ENCODE assay signal across 17 cellular contexts in genomic region chr12:18382486-18382885, GRCh38.
DNase-seq lines count a peak whose midpoint lies in the region; ATAC-seq and TF ChIP-seq lines count a peak whose summit lies in the region.
"Had no signal": no experiment of that assay in that cellular context is flagged by ENCODE, and none has a peak within 500 bp of the region (broad histone marks: within the 10 kb centered on the region; RNA-seq: fewer than 3 reads in every experiment).

No MANE protein-coding gene starts in this region.

- H3K27ac ChIP-seq in GM23338 (ENCODE audit: low read depth) (0 out of 2 replicates have a peak overlapping the region, but pooled peaks have one; percentile 32), smooth muscle cell (ENCODE audit: low read depth) (peak overlapping the region; percentile 66), tibial artery (no peak overlapping the region)

- no peak overlapping the region for H3K9ac ChIP-seq in smooth muscle cell (ENCODE audit: low read depth)

- H3K4me1 Mint-ChIP-seq in GM23338, result peaks cover 14% of the 10 kb centered on the region

- H3K4me3 Mint-ChIP-seq in GM23338, result no peak overlapping the region
- H3K4me3 Mint-ChIP-seq: activated T-cell treated with anti-CD3 and anti-CD28 coated beads, Interleukin-2, amount 50 U/mL, for 4 hours; nephron progenitor cell had no signal

- H2AFZ ChIP-seq in GM23338 (no peak overlapping the region), smooth muscle cell (ENCODE audit: low read depth) (peak overlapping the region; percentile 21)

- DNase-seq in GM23338 (ENCODE audit: low spot score) (no peak), foreskin fibroblast (peak; percentile 46 to 66), smooth muscle cell (lab: John Stamatoyannopoulos, UW; ENCODE audit: unreplicated experiment) (no peak), NCI-H510A (lab: John Stamatoyannopoulos, UW) (no peak), tibial artery (no peak)
- DNase-seq: activated CD4-positive, alpha-beta T cell treated with anti-CD3 and anti-CD28 coated beads for 4 hours; activated T-cell treated with anti-CD3 and anti-CD28 coated beads, Interleukin-2, amount 50 U/mL, for 4 hours; effector CD4-positive, alpha-beta T cell; head of caudate nucleus; NCI-H1092 treated with DMSO at 0.1 percent for 48 hours; NCI-H345; nephron progenitor cell; sigmoid colon; stimulated activated naive CD8-positive, alpha-beta T cell treated with anti-CD3 and anti-CD28 coated beads, Interleukin-15, Interleukin-2, amounts not matched to agents 100 U/mL and 50 U/mL, for 24 hours; T-helper 2 cell had no signal

- 0 out of 2 replicates have a peak overlapping the region, but pooled peaks have one; percentile 14 for H3K27ac Mint-ChIP-seq in GM23338
- H3K27ac Mint-ChIP-seq: nephron progenitor cell had no signal

- H3K79me2 ChIP-seq in GM23338 (replicated peaks; ENCODE audit: insufficient read depth) (no peaks in the 10 kb centered on the region), smooth muscle cell (ENCODE audit: low read depth) (no peaks in the 10 kb centered on the region)

- H3K27me3 ChIP-seq in GM23338 (ENCODE audit: insufficient read depth), result no peaks in the 10 kb centered on the region
- H3K27me3 ChIP-seq in smooth muscle cell (ENCODE audit: low read depth), result no peaks in the 10 kb centered on the region
- no peaks in the 10 kb centered on the region for H3K27me3 ChIP-seq in tibial artery
- H3K27me3 ChIP-seq: sigmoid colon had no signal

- H3K27me3 Mint-ChIP-seq in GM23338 (ENCODE audit: insufficient read depth, low read depth, poor library complexity), result peaks cover 4% of the 10 kb centered on the region

- no peaks in the 10 kb centered on the region for H3K9me2 ChIP-seq in GM23338 (ENCODE audit: insufficient read depth)

- H4K20me1 ChIP-seq in GM23338 (replicated peaks; ENCODE audit: insufficient read depth), result no peaks in the 10 kb centered on the region
- no peaks in the 10 kb centered on the region for H4K20me1 ChIP-seq in smooth muscle cell (ENCODE audit: low read depth)

- H3K36me3 Mint-ChIP-seq in GM23338 (ENCODE audit: low read depth), result no peaks in the 10 kb centered on the region; the same call in 2 of the 3 replicates

- H3F3A ChIP-seq in GM23338 (replicated peaks; ENCODE audit: low read depth) (no peaks in the 10 kb centered on the region), smooth muscle cell (ENCODE audit: low read depth) (peaks cover 4% of the 10 kb centered on the region)

- H3K4me2 ChIP-seq in GM23338 (no peak overlapping the region), smooth muscle cell (peak overlapping the region; percentile 64)

- H3K9me3 Mint-ChIP-seq in GM23338, result no peaks in the 10 kb centered on the region; the same call in 2 of the 3 replicates

- H3K9me3 ChIP-seq in smooth muscle cell (replicated peaks; ENCODE audit: low read depth) (no peaks in the 10 kb centered on the region), tibial artery (no peaks in the 10 kb centered on the region)
- H3K9me3 ChIP-seq: sigmoid colon had no signal

- H3K4me1 ChIP-seq in GM23338 (ENCODE audit: insufficient read depth), result peaks cover 18% of the 10 kb centered on the region
- H3K4me1 ChIP-seq in smooth muscle cell (ENCODE audit: low read depth), result peaks cover 14% of the 10 kb centered on the region
- peaks cover 0 to 16% (median 6%) of the 10 kb centered on the region in 4 donors for H3K4me1 ChIP-seq in tibial artery

- intact Hi-C loops in tibial artery (cut with DNase I; ENCODE audit: low total_unique reads), result no loop called here

- 49% methylated on average over 3 of the region's 3 CpGs for WGBS in smooth muscle cell (ENCODE audit: low lambda C conversion rate)

- ATAC-seq in GM23338 (no peak), SK-N-SH treated with all-trans-retinoic acid at 6 μM for 48 hours (peak; percentile 36; the same call in 2 of the 3 replicates), GM19455 (IDR thresholded peaks at IDR 0.05; ENCODE audit: unreplicated experiment) (no peak)
- ATAC-seq: activated T-cell treated with anti-CD3 and anti-CD28 coated beads, Interleukin-2, amount 50 U/mL, for 4 hours; stimulated activated naive CD8-positive, alpha-beta T cell treated with anti-CD3 and anti-CD28 coated beads, Interleukin-15, Interleukin-2, amounts not matched to agents 100 U/mL and 50 U/mL, for 24 hours had no signal

- no peak overlapping the region for H3K4me3 ChIP-seq in GM23338
- H3K4me3 ChIP-seq in foreskin fibroblast (ENCODE audit: low read depth in 1 of 2, low read length in 2 of 2), result no peak overlapping the region
- H3K4me3 ChIP-seq in smooth muscle cell, result no peak overlapping the region
- H3K4me3 ChIP-seq in tibial artery, result no peak overlapping the region
- H3K4me3 ChIP-seq: sigmoid colon had no signal

- TF ChIP-seq CTCF in GM23338 (conservative IDR thresholded peaks at IDR 0.05; ENCODE audit: low read depth in 2 of 2), result no peak
- no peak for TF ChIP-seq CTCF in foreskin fibroblast (IDR thresholded peaks at IDR 0.05; ENCODE audit: low read depth, low read length)
- TF ChIP-seq CTCF in smooth muscle cell (IDR thresholded peaks at IDR 0.05; ENCODE audit: borderline replicate concordance, insufficient read depth, poor library complexity, severe bottlenecking), result no peak
- TF ChIP-seq CTCF in tibial artery (IDR thresholded peaks at IDR 0.05), result no peak

- H3K36me3 ChIP-seq in GM23338 (ENCODE audit: insufficient read depth), result no peaks in the 10 kb centered on the region; the same call in 1 of the 2 replicates
- H3K36me3 ChIP-seq in smooth muscle cell (ENCODE audit: low read depth), result no peaks in the 10 kb centered on the region
- no peaks in the 10 kb centered on the region for H3K36me3 ChIP-seq in tibial artery
- H3K36me3 ChIP-seq: sigmoid colon had no signal

TF ChIP-seq in GM23338, 12 proteins besides CTCF, POLR2A, EP300 and RAD21:
- TF ChIP-seq POLR2AphosphoS5 (IDR thresholded peaks at IDR 0.05; ENCODE audit: low read depth), result no peak
- TF ChIP-seq ZNF331 (CRISPR knock-in tag; IDR thresholded peaks at IDR 0.05; ENCODE audit: low read depth), result no peak

TF ChIP-seq in SK-N-SH treated with all-trans-retinoic acid at 6 μM for 48 hours, 23 proteins besides CTCF, POLR2A, EP300 and RAD21:
- TF ChIP-seq POU6F1 (CRISPR knock-in tag; IDR thresholded peaks at IDR 0.05; ENCODE audit: borderline replicate concordance, low read depth) (no peak), CSRNP3 (CRISPR knock-in tag; IDR thresholded peaks at IDR 0.05) (no peak), CREB5 (CRISPR knock-in tag; IDR thresholded peaks at IDR 0.05; ENCODE audit: low read depth) (no peak), BACH2 (CRISPR knock-in tag; IDR thresholded peaks at IDR 0.05; ENCODE audit: borderline replicate concordance) (no peak)
- TF ChIP-seq, protein P1, sequence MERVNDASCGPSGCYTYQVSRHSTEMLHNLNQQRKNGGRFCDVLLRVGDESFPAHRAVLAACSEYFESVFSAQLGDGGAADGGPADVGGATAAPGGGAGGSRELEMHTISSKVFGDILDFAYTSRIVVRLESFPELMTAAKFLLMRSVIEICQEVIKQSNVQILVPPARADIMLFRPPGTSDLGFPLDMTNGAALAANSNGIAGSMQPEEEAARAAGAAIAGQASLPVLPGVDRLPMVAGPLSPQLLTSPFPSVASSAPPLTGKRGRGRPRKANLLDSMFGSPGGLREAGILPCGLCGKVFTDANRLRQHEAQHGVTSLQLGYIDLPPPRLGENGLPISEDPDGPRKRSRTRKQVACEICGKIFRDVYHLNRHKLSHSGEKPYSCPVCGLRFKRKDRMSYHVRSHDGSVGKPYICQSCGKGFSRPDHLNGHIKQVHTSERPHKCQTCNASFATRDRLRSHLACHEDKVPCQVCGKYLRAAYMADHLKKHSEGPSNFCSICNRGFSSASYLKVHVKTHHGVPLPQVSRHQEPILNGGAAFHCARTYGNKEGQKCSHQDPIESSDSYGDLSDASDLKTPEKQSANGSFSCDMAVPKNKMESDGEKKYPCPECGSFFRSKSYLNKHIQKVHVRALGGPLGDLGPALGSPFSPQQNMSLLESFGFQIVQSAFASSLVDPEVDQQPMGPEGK (CRISPR knock-in tag; IDR thresholded peaks at IDR 0.05; ENCODE audit: borderline replicate concordance), result no peak

Comparison
In these comparisons a context has a peak if more than half of its experiments do, and no peak if none do; other contexts are left out.
1. DNase-seq: peak in foreskin fibroblast (2 of 2); none in GM23338 (single experiment), smooth muscle cell (single experiment), NCI-H510A (single experiment) and tibial artery (0 of 2).
2. H3K27ac ChIP-seq: peak in GM23338 (single experiment) and smooth muscle cell (single experiment); none in tibial artery (0 of 2).